ENCODE assay signal across 8 cellular contexts in the genomic region with DNA sequence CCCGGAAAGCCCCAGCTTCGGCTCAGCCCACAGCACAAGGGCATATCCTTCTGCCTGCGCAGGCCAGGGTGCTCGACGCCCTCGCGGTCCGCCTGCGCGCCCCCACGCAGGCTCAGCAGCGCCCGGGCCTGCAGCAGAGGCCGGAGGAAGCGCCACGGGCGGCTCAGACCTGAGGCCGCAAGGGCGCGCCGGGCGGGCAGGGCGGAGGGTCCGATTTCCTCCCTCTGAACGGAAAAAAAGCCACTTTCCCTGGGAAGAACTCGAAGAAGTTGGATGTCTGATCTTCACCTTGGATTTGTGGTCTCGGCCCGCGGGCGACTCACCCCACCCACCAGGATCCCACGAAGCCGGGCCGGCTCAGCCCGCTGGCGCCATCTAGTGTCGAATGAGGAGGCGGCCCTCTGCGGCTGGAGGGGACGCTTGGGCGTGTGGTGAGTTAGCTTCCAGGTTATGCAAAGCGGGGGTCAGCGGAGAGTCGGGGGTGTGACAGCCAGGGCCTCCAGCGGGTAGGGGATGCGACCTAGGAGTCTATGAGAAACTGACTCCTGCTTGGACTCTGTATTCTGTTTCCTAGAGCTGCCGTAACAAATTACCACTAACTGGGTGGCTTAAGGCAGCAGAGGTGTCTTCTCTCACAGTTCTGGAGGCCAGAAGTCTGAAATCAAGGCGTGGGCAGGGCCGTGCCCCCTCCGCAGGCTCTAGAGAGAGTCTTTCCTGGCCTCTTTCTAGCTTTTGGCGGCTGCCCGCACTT. TPM values are rescaled to one million over a fixed set of nuclear protein-coding genes. Genes with fewer than 3 reads are reported as not detected.
A peak's percentile ranks its signal among the peaks of the same experiment; 100 is the strongest.
DNase-seq lines count a peak whose midpoint lies in the region; ATAC-seq and TF ChIP-seq lines count a peak whose summit lies in the region.

No MANE protein-coding gene starts in this region.

- no peaks in the 10 kb centered on the region for H3K9me3 ChIP-seq in duodenal mucosa (ENCODE audit: control insufficient read depth in 1 of 2, low read length in 2 of 2)

- peak; percentile 90 for DNase-seq in AG08395 (ENCODE audit: low spot score)
- peak; percentile 63 for DNase-seq in NCI-H460 (ENCODE audit: extremely low read depth, low read depth)
- DNase-seq in activated CD8-positive, alpha-beta T cell treated with anti-CD3 and anti-CD28 coated beads for 36 hours = peak; percentile 82
- peak; percentile 83 for DNase-seq in lung microvascular endothelial cell (ENCODE audit: low read depth in 2 of 2)
- DNase-seq in stimulated activated CD4-positive, alpha-beta T cell treated with anti-CD3 and anti-CD28 coated beads, TNF-alpha, amount 100 ng/mL, for 4 hours (ENCODE audit: low read depth in 3 of 3) = peak; percentile 75 to 82 (median 80)

- intact Hi-C loops in activated CD8-positive, alpha-beta T cell treated with anti-CD3 and anti-CD28 coated beads for 36 hours (cut with micrococcal nuclease) = loop anchor here (2.0 kb wide), 2 partner anchors 124 to 142 kb away; no protein-coding TSS in a partner anchor

- no peaks in the 10 kb centered on the region for H3K27me3 ChIP-seq in duodenal mucosa (ENCODE audit: control insufficient read depth in 1 of 2, insufficient read depth in 2 of 2, low read length in 2 of 2)

- peaks cover 10% of the 10 kb centered on the region for H3K4me1 Mint-ChIP-seq in activated CD8-positive, alpha-beta T cell treated with anti-CD3 and anti-CD28 coated beads for 36 hours (ENCODE audit: low read depth)

- H3K27me3 Mint-ChIP-seq in activated CD8-positive, alpha-beta T cell treated with anti-CD3 and anti-CD28 coated beads for 36 hours = peaks cover 4% of the 10 kb centered on the region

- H3K36me3 Mint-ChIP-seq in activated CD8-positive, alpha-beta T cell treated with anti-CD3 and anti-CD28 coated beads for 36 hours (ENCODE audit: low read depth) = no peaks in the 10 kb centered on the region

- H3K36me3 ChIP-seq in duodenal mucosa (ENCODE audit: control insufficient read depth in 1 of 2, insufficient read depth in 2 of 2, low read length in 2 of 2) = no peaks in the 10 kb centered on the region

- H3K9ac ChIP-seq in duodenal mucosa (ENCODE audit: low read depth in 1 of 2, low read length in 2 of 2) = peak overlapping the region; percentile 54 to 60

- H3K4me3 Mint-ChIP-seq in activated CD8-positive, alpha-beta T cell treated with anti-CD3 and anti-CD28 coated beads for 36 hours = peak overlapping the region; percentile 51

- CTCF ChIA-PET in activated CD8-positive, alpha-beta T cell treated with anti-CD3 and anti-CD28 coated beads for 36 hours (lab: Charles Lee) = interaction anchor here (0.6 to 3.1 kb wide), 52 partner anchors 10 to 154 kb away, joined by 3 to 61 read pairs (median 4); a partner anchor contains a TSS

- peak; percentile 66 for ATAC-seq in GM18520 (IDR thresholded peaks at IDR 0.05; ENCODE audit: unreplicated experiment)
- ATAC-seq in HG03139 (IDR thresholded peaks at IDR 0.05; ENCODE audit: unreplicated experiment) = peak; percentile 78
- ATAC-seq in activated CD8-positive, alpha-beta T cell treated with anti-CD3 and anti-CD28 coated beads for 36 hours = peak; percentile 86

- peaks cover 6 to 8% of the 10 kb centered on the region in 2 donors for H3K4me1 ChIP-seq in duodenal mucosa (ENCODE audit: control insufficient read depth in 1 of 2, insufficient read depth in 2 of 2, low read length in 2 of 2)

- no peaks in the 10 kb centered on the region for H3K9me3 Mint-ChIP-seq in activated CD8-positive, alpha-beta T cell treated with anti-CD3 and anti-CD28 coated beads for 36 hours

- peak; percentile 97 for TF ChIP-seq CTCF in activated CD8-positive, alpha-beta T cell treated with anti-CD3 and anti-CD28 coated beads for 36 hours (IDR thresholded peaks at IDR 0.05)

- POLR2A ChIA-PET in activated CD8-positive, alpha-beta T cell treated with anti-CD3 and anti-CD28 coated beads for 36 hours (lab: Charles Lee) = interaction anchor here (0.7 to 1.0 kb wide), 3 partner anchors 115 to 164 kb away, joined by 3 to 5 read pairs (median 5); no protein-coding TSS in a partner anchor

- peak overlapping the region; percentile 60 to 64 for H3K4me3 ChIP-seq in duodenal mucosa (ENCODE audit: low read depth in 1 of 2, low read length in 2 of 2)

- H3K27ac ChIP-seq in duodenal mucosa (ENCODE audit: low read depth, low read length) = no peak overlapping the region

- peak overlapping the region; percentile 40 for H3K27ac Mint-ChIP-seq in activated CD8-positive, alpha-beta T cell treated with anti-CD3 and anti-CD28 coated beads for 36 hours

RNA-seq across cellular contexts. Expression of a gene that starts 40.0 kb away (rescaled TPM):
- total RNA-seq in NCI-H460 (2014; rRNA removed; shearing (Covaris generic)) = 118 and 166 TPM in 2 replicates
- 621 and 936 TPM in 2 replicates for polyA plus RNA-seq in NCI-H460 (2014; cell fraction: nucleus; rRNA removed)
- total RNA-seq in activated CD8-positive, alpha-beta T cell treated with anti-CD3 and anti-CD28 coated beads for 36 hours = 100 to 1,000 TPM; 255 to 267 TPM
- total RNA-seq in lung microvascular endothelial cell = 76.9 and 117 TPM in 2 replicates
